In the genomic region with DNA sequence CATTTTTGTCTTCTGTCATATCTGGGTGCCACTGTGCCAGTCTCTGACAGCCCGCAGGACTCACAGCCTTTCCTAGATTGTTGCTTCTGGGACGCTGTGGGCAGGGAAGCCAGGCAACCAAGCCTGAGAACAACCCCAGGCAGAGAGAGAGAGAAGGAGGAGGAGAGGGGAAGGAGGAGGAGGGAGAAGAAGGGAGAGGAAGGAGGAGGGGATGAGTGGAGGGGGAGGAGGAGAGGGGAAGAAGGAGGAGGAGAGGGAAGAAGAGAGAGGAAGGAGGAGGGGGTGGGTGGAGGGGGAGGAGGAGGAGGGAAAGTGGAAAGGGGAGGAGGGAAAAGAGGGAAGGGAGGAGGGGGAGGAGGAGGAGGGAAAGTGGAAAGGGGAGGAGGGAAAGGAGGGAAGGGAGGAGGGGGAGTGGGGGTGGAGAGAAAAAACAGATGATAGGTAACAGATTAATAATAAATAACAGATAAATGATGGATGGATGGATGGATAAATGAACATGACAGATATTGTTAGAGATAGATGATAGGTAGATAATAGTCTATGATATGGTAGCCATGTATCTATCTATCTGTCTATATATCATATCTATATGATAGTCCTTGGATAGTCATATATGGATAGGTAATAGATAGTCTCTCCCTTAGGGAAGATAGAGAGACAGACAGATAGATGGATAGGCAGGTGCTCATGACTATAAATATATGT, we compare ENCODE assay signal across 3 cellular contexts.
TF ChIP-seq lines count a peak whose summit lies in the region.

No MANE protein-coding gene starts in this region.

TF ChIP-seq in HepG2, 621 proteins besides CTCF, POLR2A, EP300 and RAD21:
- TF ChIP-seq PCBP2 (optimal IDR thresholded peaks at IDR 0.05; ENCODE audit: low read depth, low read length, poor library complexity, severe bottlenecking) (peak; percentile 62), PCBP1 (IDR thresholded peaks at IDR 0.05; ENCODE audit: borderline replicate concordance, low read depth, low read length) (peak; percentile 79; the same call in 1 of the 2 replicates), HNRNPK (IDR thresholded peaks at IDR 0.05; ENCODE audit: low read depth, low read length, poor library complexity, severe bottlenecking) (peak; percentile 99)
- TF ChIP-seq, protein P1, sequence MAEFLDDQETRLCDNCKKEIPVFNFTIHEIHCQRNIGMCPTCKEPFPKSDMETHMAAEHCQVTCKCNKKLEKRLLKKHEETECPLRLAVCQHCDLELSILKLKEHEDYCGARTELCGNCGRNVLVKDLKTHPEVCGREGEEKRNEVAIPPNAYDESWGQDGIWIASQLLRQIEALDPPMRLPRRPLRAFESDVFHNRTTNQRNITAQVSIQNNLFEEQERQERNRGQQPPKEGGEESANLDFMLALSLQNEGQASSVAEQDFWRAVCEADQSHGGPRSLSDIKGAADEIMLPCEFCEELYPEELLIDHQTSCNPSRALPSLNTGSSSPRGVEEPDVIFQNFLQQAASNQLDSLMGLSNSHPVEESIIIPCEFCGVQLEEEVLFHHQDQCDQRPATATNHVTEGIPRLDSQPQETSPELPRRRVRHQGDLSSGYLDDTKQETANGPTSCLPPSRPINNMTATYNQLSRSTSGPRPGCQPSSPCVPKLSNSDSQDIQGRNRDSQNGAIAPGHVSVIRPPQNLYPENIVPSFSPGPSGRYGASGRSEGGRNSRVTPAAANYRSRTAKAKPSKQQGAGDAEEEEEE (CRISPR knock-in tag; IDR thresholded peaks at IDR 0.05; ENCODE audit: borderline replicate concordance): no peak
TF ChIP-seq in HepG2: peak in this region for 3.

TF ChIP-seq in HEK293, 187 proteins besides CTCF, POLR2A, EP300 and RAD21:
- peak; percentile 91 for TF ChIP-seq EGR2 (tag by site-specific recombination; IDR thresholded peaks at IDR 0.05; ENCODE audit: low read depth)
- TF ChIP-seq ZFHX2 (tag by site-specific recombination; conservative IDR thresholded peaks at IDR 0.05): peak; percentile 44
- TF ChIP-seq ZNF416 (tag by site-specific recombination; IDR thresholded peaks at IDR 0.05): no peak
TF ChIP-seq in HEK293: peak in this region for 2.

TF ChIP-seq in H1, 55 proteins besides CTCF, POLR2A, EP300 and RAD21:
- TF ChIP-seq CHD2 (IDR thresholded peaks at IDR 0.05; ENCODE audit: low read length): no peak
- TF ChIP-seq CBX8 (IDR thresholded peaks at IDR 0.05; ENCODE audit: borderline replicate concordance, low read depth, low read length): no peak
- no peak for TF ChIP-seq TAF7 (optimal IDR thresholded peaks at IDR 0.05; ENCODE audit: borderline replicate concordance, low read depth, low read length)
- no peak for TF ChIP-seq SIRT6 (IDR thresholded peaks at IDR 0.05; ENCODE audit: low read length)
- TF ChIP-seq, protein P2, sequence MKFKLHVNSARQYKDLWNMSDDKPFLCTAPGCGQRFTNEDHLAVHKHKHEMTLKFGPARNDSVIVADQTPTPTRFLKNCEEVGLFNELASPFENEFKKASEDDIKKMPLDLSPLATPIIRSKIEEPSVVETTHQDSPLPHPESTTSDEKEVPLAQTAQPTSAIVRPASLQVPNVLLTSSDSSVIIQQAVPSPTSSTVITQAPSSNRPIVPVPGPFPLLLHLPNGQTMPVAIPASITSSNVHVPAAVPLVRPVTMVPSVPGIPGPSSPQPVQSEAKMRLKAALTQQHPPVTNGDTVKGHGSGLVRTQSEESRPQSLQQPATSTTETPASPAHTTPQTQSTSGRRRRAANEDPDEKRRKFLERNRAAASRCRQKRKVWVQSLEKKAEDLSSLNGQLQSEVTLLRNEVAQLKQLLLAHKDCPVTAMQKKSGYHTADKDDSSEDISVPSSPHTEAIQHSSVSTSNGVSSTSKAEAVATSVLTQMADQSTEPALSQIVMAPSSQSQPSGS (IDR thresholded peaks at IDR 0.05; ENCODE audit: low read length): no peak
- TF ChIP-seq CEBPB (IDR thresholded peaks at IDR 0.05; ENCODE audit: low read depth, low read length): no peak
- no peak for TF ChIP-seq EGR1 (IDR thresholded peaks at IDR 0.05; ENCODE audit: borderline replicate concordance, low read depth, low read length)
- TF ChIP-seq SAP30 (IDR thresholded peaks at IDR 0.05; ENCODE audit: insufficient read depth, insufficient replicate concordance, low read length): no peak
- no peak for TF ChIP-seq CTBP2 (IDR thresholded peaks at IDR 0.05; ENCODE audit: borderline replicate concordance, insufficient read depth, insufficient read length, low read length)
- TF ChIP-seq SP4 (IDR thresholded peaks at IDR 0.05; ENCODE audit: low read length): no peak
- TF ChIP-seq POLR2AphosphoS5 (IDR thresholded peaks at IDR 0.05; ENCODE audit: low read depth, low read length): no peak
- TF ChIP-seq SP2 (IDR thresholded peaks at IDR 0.05; ENCODE audit: low read length): no peak
- TF ChIP-seq KDM4A (IDR thresholded peaks at IDR 0.05; ENCODE audit: low read depth, low read length, severe bottlenecking): no peak
- TF ChIP-seq SP1 (IDR thresholded peaks at IDR 0.05; ENCODE audit: low read depth, low read length): no peak
- TF ChIP-seq, protein P3, sequence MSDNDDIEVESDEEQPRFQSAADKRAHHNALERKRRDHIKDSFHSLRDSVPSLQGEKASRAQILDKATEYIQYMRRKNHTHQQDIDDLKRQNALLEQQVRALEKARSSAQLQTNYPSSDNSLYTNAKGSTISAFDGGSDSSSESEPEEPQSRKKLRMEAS (IDR thresholded peaks at IDR 0.05): no peak
- TF ChIP-seq, protein P4, sequence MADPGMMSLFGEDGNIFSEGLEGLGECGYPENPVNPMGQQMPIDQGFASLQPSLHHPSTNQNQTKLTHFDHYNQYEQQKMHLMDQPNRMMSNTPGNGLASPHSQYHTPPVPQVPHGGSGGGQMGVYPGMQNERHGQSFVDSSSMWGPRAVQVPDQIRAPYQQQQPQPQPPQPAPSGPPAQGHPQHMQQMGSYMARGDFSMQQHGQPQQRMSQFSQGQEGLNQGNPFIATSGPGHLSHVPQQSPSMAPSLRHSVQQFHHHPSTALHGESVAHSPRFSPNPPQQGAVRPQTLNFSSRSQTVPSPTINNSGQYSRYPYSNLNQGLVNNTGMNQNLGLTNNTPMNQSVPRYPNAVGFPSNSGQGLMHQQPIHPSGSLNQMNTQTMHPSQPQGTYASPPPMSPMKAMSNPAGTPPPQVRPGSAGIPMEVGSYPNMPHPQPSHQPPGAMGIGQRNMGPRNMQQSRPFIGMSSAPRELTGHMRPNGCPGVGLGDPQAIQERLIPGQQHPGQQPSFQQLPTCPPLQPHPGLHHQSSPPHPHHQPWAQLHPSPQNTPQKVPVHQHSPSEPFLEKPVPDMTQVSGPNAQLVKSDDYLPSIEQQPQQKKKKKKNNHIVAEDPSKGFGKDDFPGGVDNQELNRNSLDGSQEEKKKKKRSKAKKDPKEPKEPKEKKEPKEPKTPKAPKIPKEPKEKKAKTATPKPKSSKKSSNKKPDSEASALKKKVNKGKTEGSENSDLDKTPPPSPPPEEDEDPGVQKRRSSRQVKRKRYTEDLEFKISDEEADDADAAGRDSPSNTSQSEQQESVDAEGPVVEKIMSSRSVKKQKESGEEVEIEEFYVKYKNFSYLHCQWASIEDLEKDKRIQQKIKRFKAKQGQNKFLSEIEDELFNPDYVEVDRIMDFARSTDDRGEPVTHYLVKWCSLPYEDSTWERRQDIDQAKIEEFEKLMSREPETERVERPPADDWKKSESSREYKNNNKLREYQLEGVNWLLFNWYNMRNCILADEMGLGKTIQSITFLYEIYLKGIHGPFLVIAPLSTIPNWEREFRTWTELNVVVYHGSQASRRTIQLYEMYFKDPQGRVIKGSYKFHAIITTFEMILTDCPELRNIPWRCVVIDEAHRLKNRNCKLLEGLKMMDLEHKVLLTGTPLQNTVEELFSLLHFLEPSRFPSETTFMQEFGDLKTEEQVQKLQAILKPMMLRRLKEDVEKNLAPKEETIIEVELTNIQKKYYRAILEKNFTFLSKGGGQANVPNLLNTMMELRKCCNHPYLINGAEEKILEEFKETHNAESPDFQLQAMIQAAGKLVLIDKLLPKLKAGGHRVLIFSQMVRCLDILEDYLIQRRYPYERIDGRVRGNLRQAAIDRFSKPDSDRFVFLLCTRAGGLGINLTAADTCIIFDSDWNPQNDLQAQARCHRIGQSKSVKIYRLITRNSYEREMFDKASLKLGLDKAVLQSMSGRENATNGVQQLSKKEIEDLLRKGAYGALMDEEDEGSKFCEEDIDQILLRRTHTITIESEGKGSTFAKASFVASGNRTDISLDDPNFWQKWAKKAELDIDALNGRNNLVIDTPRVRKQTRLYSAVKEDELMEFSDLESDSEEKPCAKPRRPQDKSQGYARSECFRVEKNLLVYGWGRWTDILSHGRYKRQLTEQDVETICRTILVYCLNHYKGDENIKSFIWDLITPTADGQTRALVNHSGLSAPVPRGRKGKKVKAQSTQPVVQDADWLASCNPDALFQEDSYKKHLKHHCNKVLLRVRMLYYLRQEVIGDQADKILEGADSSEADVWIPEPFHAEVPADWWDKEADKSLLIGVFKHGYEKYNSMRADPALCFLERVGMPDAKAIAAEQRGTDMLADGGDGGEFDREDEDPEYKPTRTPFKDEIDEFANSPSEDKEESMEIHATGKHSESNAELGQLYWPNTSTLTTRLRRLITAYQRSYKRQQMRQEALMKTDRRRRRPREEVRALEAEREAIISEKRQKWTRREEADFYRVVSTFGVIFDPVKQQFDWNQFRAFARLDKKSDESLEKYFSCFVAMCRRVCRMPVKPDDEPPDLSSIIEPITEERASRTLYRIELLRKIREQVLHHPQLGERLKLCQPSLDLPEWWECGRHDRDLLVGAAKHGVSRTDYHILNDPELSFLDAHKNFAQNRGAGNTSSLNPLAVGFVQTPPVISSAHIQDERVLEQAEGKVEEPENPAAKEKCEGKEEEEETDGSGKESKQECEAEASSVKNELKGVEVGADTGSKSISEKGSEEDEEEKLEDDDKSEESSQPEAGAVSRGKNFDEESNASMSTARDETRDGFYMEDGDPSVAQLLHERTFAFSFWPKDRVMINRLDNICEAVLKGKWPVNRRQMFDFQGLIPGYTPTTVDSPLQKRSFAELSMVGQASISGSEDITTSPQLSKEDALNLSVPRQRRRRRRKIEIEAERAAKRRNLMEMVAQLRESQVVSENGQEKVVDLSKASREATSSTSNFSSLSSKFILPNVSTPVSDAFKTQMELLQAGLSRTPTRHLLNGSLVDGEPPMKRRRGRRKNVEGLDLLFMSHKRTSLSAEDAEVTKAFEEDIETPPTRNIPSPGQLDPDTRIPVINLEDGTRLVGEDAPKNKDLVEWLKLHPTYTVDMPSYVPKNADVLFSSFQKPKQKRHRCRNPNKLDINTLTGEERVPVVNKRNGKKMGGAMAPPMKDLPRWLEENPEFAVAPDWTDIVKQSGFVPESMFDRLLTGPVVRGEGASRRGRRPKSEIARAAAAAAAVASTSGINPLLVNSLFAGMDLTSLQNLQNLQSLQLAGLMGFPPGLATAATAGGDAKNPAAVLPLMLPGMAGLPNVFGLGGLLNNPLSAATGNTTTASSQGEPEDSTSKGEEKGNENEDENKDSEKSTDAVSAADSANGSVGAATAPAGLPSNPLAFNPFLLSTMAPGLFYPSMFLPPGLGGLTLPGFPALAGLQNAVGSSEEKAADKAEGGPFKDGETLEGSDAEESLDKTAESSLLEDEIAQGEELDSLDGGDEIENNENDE (IDR thresholded peaks at IDR 0.05; ENCODE audit: insufficient replicate concordance, low read length): no peak
- TF ChIP-seq RBBP5 (IDR thresholded peaks at IDR 0.05; ENCODE audit: borderline replicate concordance, low read depth, low read length): no peak
TF ChIP-seq in H1: peak in this region for 0.
